8 cellular contexts compared by ENCODE assay signal in genomic region chrX:53080628-53081580, GRCh38. TPM values are rescaled to one million over a fixed set of nuclear protein-coding genes. Genes with fewer than 3 reads are reported as not detected.
DNase-seq lines count a peak whose midpoint lies in the region; ATAC-seq and TF ChIP-seq lines count a peak whose summit lies in the region.

No MANE protein-coding gene starts in this region.

- no peak for TF ChIP-seq CTCF in BE2C (IDR thresholded peaks at IDR 0.05; ENCODE audit: low read depth, low read length)

- H3K36me3 ChIP-seq in BE2C (peaks cover 11% of the 10 kb centered on the region), NT2/D1 (ENCODE audit: insufficient read depth, insufficient read length, low read length) (peaks cover 38% of the 10 kb centered on the region)

- H3K4me3 ChIP-seq in BE2C (ENCODE audit: low read depth, low read length) (peak overlapping the region; percentile 26), NT2/D1 (ENCODE audit: insufficient read length, low read depth) (no peak overlapping the region)

- ATAC-seq in natural killer cell treated with Interleukin-12 subunit alpha and Interleukin-12 subunit beta and Interleukin-15 and Interleukin-18, amount 100 ng/mL, for 72 hours = no peak
- ATAC-seq in HG03460 (IDR thresholded peaks at IDR 0.05; ENCODE audit: unreplicated experiment) (no peak), GM19023 (IDR thresholded peaks at IDR 0.05; ENCODE audit: unreplicated experiment) (no peak)

- H3K4me1 Mint-ChIP-seq in natural killer cell treated with Interleukin-12 subunit alpha and Interleukin-12 subunit beta and Interleukin-15 and Interleukin-18, amount 100 ng/mL, for 72 hours (ENCODE audit: low read depth in 2 of 2) = peaks cover 27 to 28% of the 10 kb centered on the region in 2 donors

- H3K27me3 Mint-ChIP-seq in natural killer cell treated with Interleukin-12 subunit alpha and Interleukin-12 subunit beta and Interleukin-15 and Interleukin-18, amount 100 ng/mL, for 72 hours = peaks cover 0 to 3% of the 10 kb centered on the region in 2 donors

- no peak for DNase-seq in BE2C
- DNase-seq in NT2/D1 (ENCODE audit: low read depth, low spot score) = no peak
- DNase-seq in cerebellar cortex (ENCODE audit: low spot score) = peak; percentile 17
- DNase-seq in natural killer cell treated with Interleukin-12 subunit alpha and Interleukin-12 subunit beta and Interleukin-15 and Interleukin-18, amount 100 ng/mL, for 72 hours (ENCODE audit: low spot score) = no peak
- no peak for DNase-seq in NCI-H1930 (lab: John Stamatoyannopoulos, UW)
- no peak for DNase-seq in NCI-H510A (lab: John Stamatoyannopoulos, UW)

- no peaks in the 10 kb centered on the region for H3K4me1 ChIP-seq in BE2C
- H3K4me1 ChIP-seq in NT2/D1 (ENCODE audit: insufficient read depth, insufficient read length) = no peaks in the 10 kb centered on the region

- H3K27ac Mint-ChIP-seq in natural killer cell treated with Interleukin-12 subunit alpha and Interleukin-12 subunit beta and Interleukin-15 and Interleukin-18, amount 100 ng/mL, for 72 hours = peak overlapping the region; percentile 71 to 81

- no peaks in the 10 kb centered on the region for H3K9me3 Mint-ChIP-seq in natural killer cell treated with Interleukin-12 subunit alpha and Interleukin-12 subunit beta and Interleukin-15 and Interleukin-18, amount 100 ng/mL, for 72 hours

- H3K27me3 ChIP-seq in BE2C (no peaks in the 10 kb centered on the region), NT2/D1 (ENCODE audit: insufficient read depth, insufficient read length) (no peaks in the 10 kb centered on the region)

- H3K9ac ChIP-seq in NT2/D1 (ENCODE audit: insufficient read length, low read depth) = peak overlapping the region; percentile 5

- H3K9me3 ChIP-seq in BE2C (no peaks in the 10 kb centered on the region), NT2/D1 (ENCODE audit: insufficient read depth, low read length) (no peaks in the 10 kb centered on the region)

- peak overlapping the region; percentile 73 for H3K4me3 Mint-ChIP-seq in natural killer cell treated with Interleukin-12 subunit alpha and Interleukin-12 subunit beta and Interleukin-15 and Interleukin-18, amount 100 ng/mL, for 72 hours

- H3K36me3 Mint-ChIP-seq in natural killer cell treated with Interleukin-12 subunit alpha and Interleukin-12 subunit beta and Interleukin-15 and Interleukin-18, amount 100 ng/mL, for 72 hours = peaks cover 6% of the 10 kb centered on the region

RNA-seq across cellular contexts. Expression of gene TSPYL2, which starts 1.3 kb away (rescaled TPM):
- 32.9 TPM for polyA plus RNA-seq in BE2C (2012; ENCODE audit: insufficient read depth, insufficient read length, low read depth)
- 10 to 100 TPM; 17.6 to 35.8 TPM for total RNA-seq in natural killer cell treated with Interleukin-12 subunit alpha and Interleukin-12 subunit beta and Interleukin-15 and Interleukin-18, amount 100 ng/mL, for 72 hours

RNA-seq across cellular contexts. Expression of gene KANTR, which starts 13.0 kb away (rescaled TPM):
- polyA plus RNA-seq in BE2C (2012; ENCODE audit: insufficient read depth, insufficient read length, low read depth) = 7.1 TPM
- total RNA-seq in natural killer cell treated with Interleukin-12 subunit alpha and Interleukin-12 subunit beta and Interleukin-15 and Interleukin-18, amount 100 ng/mL, for 72 hours = 10 to 100 TPM in 1 of 2 donors, 1 to 10 TPM in 1; 5.7 to 17.6 TPM

RNA-seq across cellular contexts. Expression of gene GPR173, which starts 32.3 kb away (rescaled TPM):
- 38.1 TPM for polyA plus RNA-seq in BE2C (2012; ENCODE audit: insufficient read depth, insufficient read length, low read depth)
- not detected for total RNA-seq in natural killer cell treated with Interleukin-12 subunit alpha and Interleukin-12 subunit beta and Interleukin-15 and Interleukin-18, amount 100 ng/mL, for 72 hours
